ENCODE assay signal across 8 cellular contexts in the genomic region with DNA sequence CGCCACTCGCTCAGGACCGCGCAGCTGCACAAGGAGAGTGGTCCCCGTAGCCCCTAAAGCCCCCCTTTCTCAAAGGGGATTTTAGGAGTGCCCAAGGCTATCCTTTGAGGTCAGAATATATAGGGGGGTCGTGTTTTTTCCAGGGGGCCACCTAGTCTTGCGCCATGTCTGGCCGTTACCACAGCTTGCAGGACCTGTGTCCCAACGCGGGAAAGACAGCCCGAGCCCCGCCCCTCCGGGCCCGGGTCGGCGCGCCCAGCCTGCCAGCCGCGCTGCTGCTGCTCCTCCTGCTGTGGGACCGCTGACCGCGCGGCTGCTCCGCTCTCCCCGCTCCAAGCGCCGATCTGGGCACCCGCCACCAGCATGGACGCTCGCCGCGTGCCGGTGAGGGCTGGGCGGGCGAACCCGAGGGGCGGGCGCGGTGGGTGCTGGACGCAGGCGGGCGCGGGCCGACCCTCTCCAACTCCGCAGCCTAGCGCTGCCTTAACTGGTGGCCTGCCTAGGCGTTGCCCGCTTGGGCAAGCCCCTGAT. TPM values are rescaled to one million over a fixed set of nuclear protein-coding genes. Genes with fewer than 3 reads are reported as not detected.
A peak's percentile ranks its signal among the peaks of the same experiment; 100 is the strongest.
DNase-seq lines count a peak whose midpoint lies in the region; ATAC-seq and TF ChIP-seq lines count a peak whose summit lies in the region.

Gene CDCA7 (plus strand): TSS at position 272 of the 531 bp plus-strand sequence. CDS start 92 bp downstream, at position 364.

- peak; percentile 82 for DNase-seq in GM23338 (ENCODE audit: low spot score)
- peak; percentile 56 for DNase-seq in LHCN-M2 (ENCODE audit: low read depth)
- DNase-seq in SK-MEL-5 (ENCODE audit: low read depth, low spot score), result peak; percentile 70
- peak; percentile 21 to 76 (median 56) for DNase-seq in heart left ventricle
- peak; percentile 42 for DNase-seq in renal cortical epithelial cell (ENCODE audit: low read depth)
- no peak for DNase-seq in middle frontal gyrus (ENCODE audit: extremely low spot score, low spot score)

- H4K20me1 ChIP-seq in GM23338 (replicated peaks; ENCODE audit: insufficient read depth), result peaks cover 26% of the 10 kb centered on the region

- TF ChIP-seq CTCF in GM23338 (conservative IDR thresholded peaks at IDR 0.05; ENCODE audit: low read depth in 2 of 2) (0 out of 4 replicates have a peak, but pooled peaks of 1 of the 2 experiments have one; percentile 6), heart left ventricle (IDR thresholded peaks at IDR 0.05) (peak in 2 of 12 donors; percentile 11 to 14)

- peak within 1 kb of the TSS; percentile 99 for H3K27ac Mint-ChIP-seq in GM23338
- peak within 1 kb of the TSS; percentile 77 for H3K27ac Mint-ChIP-seq in activated naive CD4-positive, alpha-beta T cell treated with anti-CD3 and anti-CD28 coated beads, Interleukin-2, amount 50 U/mL, for 24 hours

- H3K36me3 Mint-ChIP-seq in GM23338 (ENCODE audit: low read depth), result peaks cover 33% of the 10 kb centered on the region
- H3K36me3 Mint-ChIP-seq in activated naive CD4-positive, alpha-beta T cell treated with anti-CD3 and anti-CD28 coated beads, Interleukin-2, amount 50 U/mL, for 24 hours, result no peaks in the 10 kb centered on the region

- no peak for TF ChIP-seq POLR2A in heart left ventricle (IDR thresholded peaks at IDR 0.05)

- peak within 1 kb of the TSS; percentile 53 for H2AFZ ChIP-seq in GM23338

- H3K4me3 Mint-ChIP-seq in GM23338, result peak within 1 kb of the TSS; percentile 86
- peak within 1 kb of the TSS; percentile 91 for H3K4me3 Mint-ChIP-seq in activated naive CD4-positive, alpha-beta T cell treated with anti-CD3 and anti-CD28 coated beads, Interleukin-2, amount 50 U/mL, for 24 hours

- H3F3A ChIP-seq in GM23338 (replicated peaks; ENCODE audit: low read depth), result no peaks in the 10 kb centered on the region

- peak; percentile 81 for ATAC-seq in GM23338
- ATAC-seq in heart left ventricle, result peak; percentile 55 to 94 (median 88)

- no peaks in the 10 kb centered on the region for H3K27me3 Mint-ChIP-seq in GM23338 (ENCODE audit: insufficient read depth, low read depth, poor library complexity)
- H3K27me3 Mint-ChIP-seq in activated naive CD4-positive, alpha-beta T cell treated with anti-CD3 and anti-CD28 coated beads, Interleukin-2, amount 50 U/mL, for 24 hours, result peaks cover 52% of the 10 kb centered on the region

- H3K4me3 ChIP-seq in GM23338 (peak within 1 kb of the TSS; percentile 59), heart left ventricle (peak within 1 kb of the TSS; percentile 46 to 85 (median 62))

- H3K79me2 ChIP-seq in GM23338 (replicated peaks; ENCODE audit: insufficient read depth), result peaks cover 41% of the 10 kb centered on the region

- intact Hi-C loops in heart left ventricle (cut with DNase I), result loop anchor here in 2 of 10 donors (5.0 to 10.0 kb wide), 3 partner anchors 110 to 330 kb away; no protein-coding TSS in a partner anchor

- 0 to 1% (median 0%) methylated on average over 25 to 48 of the region's 48 CpGs for WGBS in heart left ventricle, 4 donors

- H3K4me1 Mint-ChIP-seq in GM23338, result peaks cover 30% of the 10 kb centered on the region
- H3K4me1 Mint-ChIP-seq in activated naive CD4-positive, alpha-beta T cell treated with anti-CD3 and anti-CD28 coated beads, Interleukin-2, amount 50 U/mL, for 24 hours, result peaks cover 20% of the 10 kb centered on the region

- in situ Hi-C loops in SK-MEL-5 (cut with HindIII; ENCODE audit: low pct_unique_long_range_greater_than_20kb, low sequenced_read_pairs), result no loop called here

- peak within 1 kb of the TSS; percentile 80 for H3K27ac ChIP-seq in GM23338 (ENCODE audit: low read depth)
- peak within 1 kb of the TSS in 9 of 12 donors; percentile 32 to 72 (median 57) for H3K27ac ChIP-seq in heart left ventricle

- H3K4me1 ChIP-seq in ES-I3 (ENCODE audit: insufficient read depth, low read length) (peaks cover 12% of the 10 kb centered on the region), GM23338 (ENCODE audit: insufficient read depth) (peaks cover 33% of the 10 kb centered on the region), heart left ventricle (peaks cover 0 to 25% (median 5%) of the 10 kb centered on the region in 12 donors)

- peaks cover 15% of the 10 kb centered on the region for H3K9me2 ChIP-seq in GM23338 (ENCODE audit: insufficient read depth)

- H3K27me3 ChIP-seq in GM23338 (ENCODE audit: insufficient read depth) (no peaks in the 10 kb centered on the region), heart left ventricle (peaks cover 0 to 59% (median 26%) of the 10 kb centered on the region in 9 donors)

- H3K36me3 ChIP-seq in ES-I3 (ENCODE audit: insufficient read depth, low read length) (no peaks in the 10 kb centered on the region; the same call in none of the 2 replicates), GM23338 (ENCODE audit: insufficient read depth) (peaks cover 15% of the 10 kb centered on the region; the same call in 1 of the 2 replicates), heart left ventricle (no peaks in the 10 kb centered on the region)

- no peaks in the 10 kb centered on the region; the same call in 1 of the 2 replicates for H3K9me3 ChIP-seq in ES-I3 (ENCODE audit: control insufficient read depth, insufficient read depth, low read length)
- H3K9me3 ChIP-seq in heart left ventricle, result no peaks in the 10 kb centered on the region

- peak within 1 kb of the TSS; percentile 84 for H3K4me2 ChIP-seq in GM23338

- peaks cover 18% of the 10 kb centered on the region for H3K9me3 Mint-ChIP-seq in GM23338
- no peaks in the 10 kb centered on the region for H3K9me3 Mint-ChIP-seq in activated naive CD4-positive, alpha-beta T cell treated with anti-CD3 and anti-CD28 coated beads, Interleukin-2, amount 50 U/mL, for 24 hours

- H3K9ac ChIP-seq in ES-I3 (ENCODE audit: low read depth, low read length), result peak within 1 kb of the TSS; percentile 80

TF ChIP-seq in GM23338, 12 proteins besides CTCF, POLR2A, EP300 and RAD21 (continues in another document):
- peak; percentile 58 for TF ChIP-seq CREB1 (CRISPR knock-in tag; IDR thresholded peaks at IDR 0.05; ENCODE audit: low read depth)
- TF ChIP-seq JUNB (IDR thresholded peaks at IDR 0.05; ENCODE audit: unreplicated experiment), result no peak
- TF ChIP-seq REST (IDR thresholded peaks at IDR 0.05; ENCODE audit: unreplicated experiment), result peak; percentile 16
- peak; percentile 62 for TF ChIP-seq POLR2AphosphoS5 (IDR thresholded peaks at IDR 0.05; ENCODE audit: low read depth)

RNA-seq across cellular contexts. Expression of gene CDCA7, which starts in this region (rescaled TPM):
- total RNA-seq in GM23338 (2014; rRNA removed; shearing (Covaris generic)), result 84.3 and 95.5 TPM in 2 replicates
- polyA plus RNA-seq in GM23338 (2016; fragmentation: Nextera tagmentation; extraction: Ambion mirVana) (52.7 and 63.7 TPM in 2 replicates), heart left ventricle (under 1 TPM; 0.37 to 0.65 TPM)
- total RNA-seq in LHCN-M2 (2014; rRNA removed) (14.1 and 16.3 TPM in 2 replicates), heart left ventricle (1 to 10 TPM in 5 of 9 donors, under 1 TPM in 4; 0.12 to 3.7 (median 1.1) TPM), renal cortical epithelial cell (3.2 and 9.6 TPM in 2 replicates)
- 4.3 TPM for polyA plus RNA-seq in LHCN-M2 (2012)
- 19.7 and 20.8 TPM in 2 replicates for total RNA-seq in SK-MEL-5 (2014; rRNA removed; shearing (Covaris generic))
- 40.7 and 44.5 TPM in 2 replicates for polyA plus RNA-seq in SK-MEL-5 (2015; cell fraction: cytosol; rRNA removed)
- 236 and 289 TPM in 2 replicates for polyA plus RNA-seq in SK-MEL-5 (2015; cell fraction: nucleus; rRNA removed)

Comparison
In these comparisons a context has a peak if more than half of its experiments do, and no peak if none do; other contexts are left out.
1. RNA of gene CDCA7 (polyA plus RNA-seq): 52.7 to 63.7 TPM in GM23338; 0.37 to 0.65 TPM in heart left ventricle; every median in the first group is over 10 times any median in the second.